ENCODE assay signal across 6 cellular contexts in the genomic region with DNA sequence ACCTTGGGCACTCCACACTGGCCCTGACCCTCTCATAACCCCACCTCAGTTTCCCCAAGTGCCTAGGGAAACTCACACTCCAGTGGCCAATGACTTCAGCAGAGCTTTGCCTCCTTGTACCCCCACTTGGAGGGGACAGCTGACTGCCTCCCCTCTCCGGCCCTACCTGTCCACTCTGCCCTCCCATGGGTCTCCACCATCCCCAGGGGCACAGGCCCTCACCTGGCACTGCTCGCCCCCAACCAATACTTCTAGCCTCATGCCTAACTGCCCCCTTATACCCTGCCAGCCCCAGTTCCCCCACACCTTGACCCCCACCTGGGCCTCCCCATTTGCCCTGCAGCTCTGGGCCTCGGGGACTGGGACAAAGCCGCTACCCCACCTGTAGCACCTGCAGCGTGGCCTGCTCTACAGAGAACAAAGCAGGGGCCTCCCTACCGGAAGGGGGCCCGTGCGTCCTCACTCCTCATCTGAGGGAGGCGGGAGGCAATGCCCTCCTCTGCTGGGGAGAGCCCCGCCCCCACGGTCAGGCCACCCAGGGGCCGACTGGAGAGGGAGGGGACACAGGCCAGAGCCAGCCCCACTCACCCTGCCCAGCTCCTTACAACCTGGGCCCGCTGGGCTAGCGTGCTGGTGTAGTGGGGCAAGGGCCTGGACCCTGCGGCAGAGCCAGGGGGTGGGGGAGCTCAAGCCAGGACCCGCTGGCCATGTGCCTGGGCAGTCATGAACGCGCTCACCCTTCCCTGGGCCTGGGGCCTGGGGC. TPM values are rescaled to one million over a fixed set of nuclear protein-coding genes. Genes with fewer than 3 reads are reported as not detected.
A peak's percentile ranks its signal among the peaks of the same experiment; 100 is the strongest.
DNase-seq lines count a peak whose midpoint lies in the region; ATAC-seq and TF ChIP-seq lines count a peak whose summit lies in the region.

No MANE protein-coding gene starts in this region.

- no peak for TF ChIP-seq RAD21 in Ishikawa (IDR thresholded peaks at IDR 0.05; ENCODE audit: low read depth)

- no peak for TF ChIP-seq EP300 in Ishikawa (IDR thresholded peaks at IDR 0.05; ENCODE audit: borderline replicate concordance)

- no peaks in the 10 kb centered on the region for H3K27me3 ChIP-seq in skeletal muscle satellite cell (ENCODE audit: control insufficient read depth, insufficient read depth, low read length)

- H3K9ac ChIP-seq in skeletal muscle satellite cell (ENCODE audit: low read depth, low read length): peak overlapping the region; percentile 14

- no peaks in the 10 kb centered on the region for H3K9me3 ChIP-seq in skeletal muscle satellite cell (replicated peaks; ENCODE audit: low read length)

- DNase-seq in epithelial cell of proximal tubule (ENCODE audit: low read depth) (no peak), NCI-H2081 treated with DMSO at 0.1 percent for 48 hours (lab: John Stamatoyannopoulos, UW) (no peak), DMS53 (lab: John Stamatoyannopoulos, UW) (no peak)

- no peaks in the 10 kb centered on the region for H3K36me3 ChIP-seq in skeletal muscle satellite cell (ENCODE audit: insufficient read depth, low read length)

- no peak for TF ChIP-seq CTCF in epithelial cell of proximal tubule (conservative IDR thresholded peaks at IDR 0.05; ENCODE audit: low read depth, low read length)

- H3K4me1 ChIP-seq in skeletal muscle satellite cell (ENCODE audit: control insufficient read depth, insufficient read depth, low read length): peaks cover 59% of the 10 kb centered on the region

- H3K4me3 ChIP-seq in epithelial cell of proximal tubule (ENCODE audit: low read depth, low read length) (peak overlapping the region; percentile 7), skeletal muscle satellite cell (ENCODE audit: low read length) (peak overlapping the region; percentile 32)

- peak overlapping the region; percentile 80 for H3K4me2 ChIP-seq in skeletal muscle satellite cell (ENCODE audit: low read length)

- ATAC-seq in GM19328 (IDR thresholded peaks at IDR 0.05; ENCODE audit: unreplicated experiment): no peak

TF ChIP-seq in Ishikawa, 13 proteins besides CTCF, POLR2A, EP300 and RAD21:
- TF ChIP-seq TAF1 (IDR thresholded peaks at IDR 0.05; ENCODE audit: low read depth) (0 out of 2 replicates have a peak, but pooled peaks have one; percentile 18), FOXM1 (IDR thresholded peaks at IDR 0.05; ENCODE audit: borderline replicate concordance, low read depth) (no peak), YY1 (IDR thresholded peaks at IDR 0.05; ENCODE audit: low read depth) (no peak), NFIC (IDR thresholded peaks at IDR 0.05) (no peak), TEAD4 (IDR thresholded peaks at IDR 0.05) (no peak), CREB1 (IDR thresholded peaks at IDR 0.05; ENCODE audit: low read depth) (no peak), TCF12 (IDR thresholded peaks at IDR 0.05; ENCODE audit: low read depth) (no peak; the same call in 1 of the 2 replicates), EGR1 (IDR thresholded peaks at IDR 0.05) (no peak), CEBPB (IDR thresholded peaks at IDR 0.05) (no peak), ZBTB7A (IDR thresholded peaks at IDR 0.05; ENCODE audit: low read depth) (no peak; the same call in 1 of the 2 replicates)
- TF ChIP-seq, protein P1, sequence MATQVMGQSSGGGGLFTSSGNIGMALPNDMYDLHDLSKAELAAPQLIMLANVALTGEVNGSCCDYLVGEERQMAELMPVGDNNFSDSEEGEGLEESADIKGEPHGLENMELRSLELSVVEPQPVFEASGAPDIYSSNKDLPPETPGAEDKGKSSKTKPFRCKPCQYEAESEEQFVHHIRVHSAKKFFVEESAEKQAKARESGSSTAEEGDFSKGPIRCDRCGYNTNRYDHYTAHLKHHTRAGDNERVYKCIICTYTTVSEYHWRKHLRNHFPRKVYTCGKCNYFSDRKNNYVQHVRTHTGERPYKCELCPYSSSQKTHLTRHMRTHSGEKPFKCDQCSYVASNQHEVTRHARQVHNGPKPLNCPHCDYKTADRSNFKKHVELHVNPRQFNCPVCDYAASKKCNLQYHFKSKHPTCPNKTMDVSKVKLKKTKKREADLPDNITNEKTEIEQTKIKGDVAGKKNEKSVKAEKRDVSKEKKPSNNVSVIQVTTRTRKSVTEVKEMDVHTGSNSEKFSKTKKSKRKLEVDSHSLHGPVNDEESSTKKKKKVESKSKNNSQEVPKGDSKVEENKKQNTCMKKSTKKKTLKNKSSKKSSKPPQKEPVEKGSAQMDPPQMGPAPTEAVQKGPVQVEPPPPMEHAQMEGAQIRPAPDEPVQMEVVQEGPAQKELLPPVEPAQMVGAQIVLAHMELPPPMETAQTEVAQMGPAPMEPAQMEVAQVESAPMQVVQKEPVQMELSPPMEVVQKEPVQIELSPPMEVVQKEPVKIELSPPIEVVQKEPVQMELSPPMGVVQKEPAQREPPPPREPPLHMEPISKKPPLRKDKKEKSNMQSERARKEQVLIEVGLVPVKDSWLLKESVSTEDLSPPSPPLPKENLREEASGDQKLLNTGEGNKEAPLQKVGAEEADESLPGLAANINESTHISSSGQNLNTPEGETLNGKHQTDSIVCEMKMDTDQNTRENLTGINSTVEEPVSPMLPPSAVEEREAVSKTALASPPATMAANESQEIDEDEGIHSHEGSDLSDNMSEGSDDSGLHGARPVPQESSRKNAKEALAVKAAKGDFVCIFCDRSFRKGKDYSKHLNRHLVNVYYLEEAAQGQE (IDR thresholded peaks at IDR 0.05; ENCODE audit: low read depth): no peak
- TF ChIP-seq, protein P2, sequence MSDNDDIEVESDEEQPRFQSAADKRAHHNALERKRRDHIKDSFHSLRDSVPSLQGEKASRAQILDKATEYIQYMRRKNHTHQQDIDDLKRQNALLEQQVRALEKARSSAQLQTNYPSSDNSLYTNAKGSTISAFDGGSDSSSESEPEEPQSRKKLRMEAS (IDR thresholded peaks at IDR 0.05): peak; percentile 65
- TF ChIP-seq, protein P3, sequence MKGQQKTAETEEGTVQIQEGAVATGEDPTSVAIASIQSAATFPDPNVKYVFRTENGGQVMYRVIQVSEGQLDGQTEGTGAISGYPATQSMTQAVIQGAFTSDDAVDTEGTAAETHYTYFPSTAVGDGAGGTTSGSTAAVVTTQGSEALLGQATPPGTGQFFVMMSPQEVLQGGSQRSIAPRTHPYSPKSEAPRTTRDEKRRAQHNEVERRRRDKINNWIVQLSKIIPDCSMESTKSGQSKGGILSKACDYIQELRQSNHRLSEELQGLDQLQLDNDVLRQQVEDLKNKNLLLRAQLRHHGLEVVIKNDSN (IDR thresholded peaks at IDR 0.05): no peak

RNA-seq across cellular contexts. Expression of gene LAMA5, which starts 8.2 kb away (rescaled TPM):
- 103 and 240 TPM in 2 replicates for total RNA-seq in epithelial cell of proximal tubule
- 24.3 and 43.7 TPM in 2 replicates for total RNA-seq in skeletal muscle satellite cell (2012; rRNA removed)

RNA-seq across cellular contexts. Expression of gene RPS21, which starts 28.0 kb away (rescaled TPM):
- total RNA-seq in epithelial cell of proximal tubule: 2,187 and 2,322 TPM in 2 replicates
- 598 and 965 TPM in 2 replicates for total RNA-seq in skeletal muscle satellite cell (2012; rRNA removed)

RNA-seq across cellular contexts. Expression of gene CABLES2, which starts 48.2 kb away (rescaled TPM):
- total RNA-seq in epithelial cell of proximal tubule: 5.8 and 7.8 TPM in 2 replicates
- 0.87 and 1.0 TPM in 2 replicates for total RNA-seq in skeletal muscle satellite cell (2012; rRNA removed)

RNA-seq across cellular contexts. Expression of gene ADRM1, which starts 56.1 kb away (rescaled TPM):
- 227 and 261 TPM in 2 replicates for total RNA-seq in epithelial cell of proximal tubule
- total RNA-seq in skeletal muscle satellite cell (2012; rRNA removed): 156 and 193 TPM in 2 replicates
